In genomic region chrX:125522752-125523151, GRCh38 we compare ENCODE assay signal across 1 cellular context.
TF ChIP-seq lines count a peak whose summit lies in the region.

No MANE protein-coding gene starts in this region.

TF ChIP-seq in K562, 482 proteins besides CTCF, POLR2A, EP300 and RAD21 (continued from another document):
- TF ChIP-seq CTCFL (IDR thresholded peaks at IDR 0.05; ENCODE audit: borderline replicate concordance, insufficient read depth, low read depth, low read length, poor library complexity, severe bottlenecking), result no peak
- no peak for TF ChIP-seq ARID3A (IDR thresholded peaks at IDR 0.05; ENCODE audit: borderline replicate concordance, low read depth, low read length)
- TF ChIP-seq IRF9 (tag; IDR thresholded peaks at IDR 0.05), result no peak
- no peak for TF ChIP-seq MXI1 (IDR thresholded peaks at IDR 0.05; ENCODE audit: low read depth, low read length)
- no peak for TF ChIP-seq HNRNPUL1 (IDR thresholded peaks at IDR 0.05; ENCODE audit: low read length)
- TF ChIP-seq SIRT6 (IDR thresholded peaks at IDR 0.05; ENCODE audit: low read depth, low read length), result no peak
- TF ChIP-seq IFI16 (CRISPR knock-in tag; IDR thresholded peaks at IDR 0.05), result no peak
- TF ChIP-seq E2F6 (IDR thresholded peaks at IDR 0.05; ENCODE audit: borderline replicate concordance in 1 of 2, extremely low read depth in 1 of 2, insufficient read depth in 1 of 2, insufficient read length in 1 of 2, low read depth in 1 of 2, low read length in 1 of 2, poor library complexity in 1 of 2, severe bottlenecking in 1 of 2), result no peak
- TF ChIP-seq ZNF354B (CRISPR knock-in tag; IDR thresholded peaks at IDR 0.05), result no peak
- no peak for TF ChIP-seq E4F1 (CRISPR knock-in tag; IDR thresholded peaks at IDR 0.05; ENCODE audit: borderline replicate concordance)
- TF ChIP-seq E2F8 (IDR thresholded peaks at IDR 0.05; ENCODE audit: low read depth, partially characterized antibody), result no peak
- TF ChIP-seq GATAD2A (IDR thresholded peaks at IDR 0.05), result no peak
- no peak for TF ChIP-seq ZNF324 (CRISPR knock-in tag; IDR thresholded peaks at IDR 0.05)
